20 cellular contexts compared by ENCODE assay signal in the genomic region with DNA sequence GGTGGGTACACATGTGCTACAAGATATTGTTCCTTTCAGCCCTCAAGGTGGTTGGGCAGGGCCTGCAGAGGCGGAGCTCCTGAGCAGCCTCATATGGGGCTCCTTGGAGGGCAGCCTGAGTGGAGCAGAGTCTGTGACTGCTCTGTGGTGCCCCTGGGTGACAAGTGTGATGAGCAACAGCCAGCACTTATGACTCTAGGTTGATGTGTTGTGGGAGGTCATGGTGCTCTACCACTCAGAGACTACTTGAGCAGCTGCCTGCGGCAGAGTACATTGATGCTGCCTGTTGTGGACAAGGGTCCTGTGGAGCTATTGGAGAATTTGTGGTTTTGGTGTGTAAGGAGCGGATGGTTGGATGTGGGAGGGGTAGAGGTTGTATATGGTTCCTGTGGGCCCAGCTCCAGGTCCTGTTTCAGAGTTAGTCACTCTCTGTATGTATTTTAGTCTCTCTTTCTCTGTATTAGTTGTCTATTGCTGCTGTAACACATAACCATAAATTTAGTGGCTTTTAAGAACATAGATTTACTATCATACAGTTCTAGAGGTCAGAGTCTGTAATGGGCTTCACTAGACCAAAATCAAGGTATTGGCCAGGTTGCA.
"Had no signal": no experiment of that assay in that cellular context is flagged by ENCODE, and none has a peak within 500 bp of the region (broad histone marks: within the 10 kb centered on the region; RNA-seq: fewer than 3 reads in every experiment).

No MANE protein-coding gene starts in this region.

- H3K27ac Mint-ChIP-seq: activated naive CD8-positive, alpha-beta T cell; brain; naive thymus-derived CD4-positive, alpha-beta T cell had no signal

- H3K9me3 Mint-ChIP-seq: central memory CD8-positive, alpha-beta T cell had no signal

- H3K4me3 ChIP-seq: esophagus squamous epithelium, left lung, mucosa of descending colon, skin epidermis, thoracic aorta had no signal

- DNase-seq: activated CD8-positive, alpha-beta memory T cell treated with anti-CD3 and anti-CD28 coated beads for 24 hours; activated gamma-delta T cell; cortex of kidney; effector CD4-positive, alpha-beta T cell; esophagus squamous epithelium; hippocampal formation; left lung; mucosa of descending colon; naive thymus-derived CD4-positive, alpha-beta T cell; nucleus accumbens; posterior cingulate gyrus; retina; stimulated activated CD4-positive, alpha-beta T cell treated with anti-CD3 and anti-CD28 coated beads, Interleukin-15, amount 100 ng/mL, for 24 hours; stimulated activated CD4-positive, alpha-beta T cell treated with anti-CD3 and anti-CD28 coated beads, Interleukin-4, amount 100 ng/mL, for 24 hours had no signal

- H3K4me1 Mint-ChIP-seq: brain; central memory CD8-positive, alpha-beta T cell; naive thymus-derived CD4-positive, alpha-beta T cell had no signal

- ATAC-seq: left lung; mucosa of descending colon; naive thymus-derived CD4-positive, alpha-beta T cell; SK-N-SH treated with all-trans-retinoic acid at 6 μM for 48 hours had no signal

- H3K4me3 Mint-ChIP-seq: activated naive CD8-positive, alpha-beta T cell; brain; central memory CD8-positive, alpha-beta T cell; naive thymus-derived CD4-positive, alpha-beta T cell had no signal

- H3K36me3 Mint-ChIP-seq: activated naive CD8-positive, alpha-beta T cell; brain; naive thymus-derived CD4-positive, alpha-beta T cell had no signal
